In the genomic region with DNA sequence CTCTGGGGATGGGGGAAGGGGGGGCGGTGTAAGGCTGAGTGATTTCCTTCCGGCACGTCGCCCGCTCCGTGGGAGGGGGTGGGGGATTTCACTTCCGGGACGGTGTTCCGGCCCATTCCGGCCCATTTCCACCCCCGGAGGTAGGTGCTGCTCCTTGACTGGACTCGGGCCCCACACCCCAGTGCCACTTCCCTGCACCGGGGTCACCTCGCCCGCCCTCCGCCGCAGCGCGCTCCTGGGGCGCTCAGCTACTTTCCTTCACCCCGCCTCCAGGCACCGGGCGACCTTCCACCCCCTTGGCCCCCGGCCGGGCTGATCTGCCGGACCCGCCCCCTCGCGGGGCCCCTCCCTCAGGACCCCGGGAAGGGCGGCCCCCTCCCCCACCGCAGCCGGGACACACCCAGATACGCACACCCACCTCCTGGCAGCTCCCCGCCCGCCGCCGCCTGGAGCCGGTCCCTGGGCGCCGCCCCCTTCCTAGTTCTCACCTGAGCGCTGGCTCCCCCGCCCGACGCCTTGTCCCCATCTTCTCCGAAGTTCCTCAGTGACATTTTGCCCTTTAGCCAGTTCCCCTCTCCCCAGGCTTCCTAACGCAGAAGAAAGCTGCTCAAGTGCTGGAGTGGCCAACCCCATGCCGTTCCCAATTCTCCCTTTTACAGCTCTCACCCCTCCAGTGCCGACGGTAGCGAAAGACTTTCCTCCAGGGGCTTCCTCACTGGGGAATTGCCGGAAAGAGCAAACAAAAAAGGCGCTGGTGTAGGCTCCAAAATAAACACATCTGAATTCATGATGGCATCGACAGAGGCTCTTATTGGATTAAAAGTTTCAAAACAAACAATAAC, we compare ENCODE assay signal across 8 cellular contexts. TPM values are rescaled to one million over a fixed set of nuclear protein-coding genes. Genes with fewer than 3 reads are reported as not detected.
A peak's percentile ranks its signal among the peaks of the same experiment; 100 is the strongest.
DNase-seq lines count a peak whose midpoint lies in the region; ATAC-seq and TF ChIP-seq lines count a peak whose summit lies in the region.

A gene with protein sequence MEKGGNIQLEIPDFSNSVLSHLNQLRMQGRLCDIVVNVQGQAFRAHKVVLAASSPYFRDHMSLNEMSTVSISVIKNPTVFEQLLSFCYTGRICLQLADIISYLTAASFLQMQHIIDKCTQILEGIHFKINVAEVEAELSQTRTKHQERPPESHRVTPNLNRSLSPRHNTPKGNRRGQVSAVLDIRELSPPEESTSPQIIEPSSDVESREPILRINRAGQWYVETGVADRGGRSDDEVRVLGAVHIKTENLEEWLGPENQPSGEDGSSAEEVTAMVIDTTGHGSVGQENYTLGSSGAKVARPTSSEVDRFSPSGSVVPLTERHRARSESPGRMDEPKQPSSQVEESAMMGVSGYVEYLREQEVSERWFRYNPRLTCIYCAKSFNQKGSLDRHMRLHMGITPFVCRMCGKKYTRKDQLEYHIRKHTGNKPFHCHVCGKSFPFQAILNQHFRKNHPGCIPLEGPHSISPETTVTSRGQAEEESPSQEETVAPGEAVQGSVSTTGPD (plus strand): TSS at position 115 of the 842 bp plus-strand sequence. CDS start 1,846 bp downstream, outside the sequence.

- no peak for TF ChIP-seq CTCF in A673 (conservative IDR thresholded peaks at IDR 0.05; ENCODE audit: low read depth, low read length)
- no peak for TF ChIP-seq CTCF in activated B cell treated with CpG ODN at 0.5 μM for 24 hours (IDR thresholded peaks at IDR 0.05)

- H3K27ac Mint-ChIP-seq in activated B cell treated with CpG ODN at 0.5 μM for 24 hours = peak within 1 kb of the TSS; percentile 97

- H3K27ac ChIP-seq in A673 (ENCODE audit: low read depth, low read length, poor library complexity, severe bottlenecking) (peak within 1 kb of the TSS; percentile 89), caudate nucleus (ENCODE audit: low read depth, low read length) (peak within 1 kb of the TSS; percentile 95)

- H3K4me3 Mint-ChIP-seq in activated B cell treated with CpG ODN at 0.5 μM for 24 hours = peak within 1 kb of the TSS; percentile 97

- no peaks in the 10 kb centered on the region for H3K27me3 ChIP-seq in A673 (replicated peaks; ENCODE audit: insufficient read depth, low read depth, low read length, poor library complexity)

- H3K9me3 ChIP-seq in A673 (ENCODE audit: low read depth, low read length, poor library complexity, severe bottlenecking) = no peaks in the 10 kb centered on the region

- no peaks in the 10 kb centered on the region for H3K9me3 Mint-ChIP-seq in activated B cell treated with CpG ODN at 0.5 μM for 24 hours

- intact Hi-C loops in A673 (cut with micrococcal nuclease; ENCODE audit: unreplicated experiment) (loop anchor here (5.0 kb wide), 1 partner anchor 154 kb away; a partner anchor contains a TSS), activated B cell treated with CpG ODN at 0.5 μM for 24 hours (cut with micrococcal nuclease) (loop anchor here (1.0 to 10.0 kb wide), 11 partner anchors 44 to 1335 kb away; a partner anchor contains a TSS)

- H3K27me3 Mint-ChIP-seq in activated B cell treated with CpG ODN at 0.5 μM for 24 hours = no peaks in the 10 kb centered on the region

- peak within 1 kb of the TSS; percentile 76 for H3K4me3 ChIP-seq in A673 (ENCODE audit: low read depth, low read length, poor library complexity, severe bottlenecking)

- ATAC-seq in HG03175 (IDR thresholded peaks at IDR 0.05; ENCODE audit: unreplicated experiment) (peak; percentile 62), activated B cell treated with CpG ODN at 0.5 μM for 24 hours (ENCODE audit: low read depth) (peak; percentile 63)

- peaks cover 79% of the 10 kb centered on the region for H3K4me1 Mint-ChIP-seq in activated B cell treated with CpG ODN at 0.5 μM for 24 hours

- no TSS peak for BruUV-seq in A673 (replicated peaks; lab: Mats Ljungman, UMichigan)

- in situ Hi-C loops in GM18951 (cut with MboI; ENCODE audit: low sequenced_read_pairs, unreplicated experiment) = no loop called here

- CTCF ChIA-PET in A673 (lab: Charles Lee) = no interaction called here
- CTCF ChIA-PET in activated B cell treated with CpG ODN at 0.5 μM for 24 hours (lab: Charles Lee) = interaction anchor here (1.1 kb wide), 1 partner anchor 439 kb away, joined by 3 read pairs; no protein-coding TSS in a partner anchor

- TF ChIP-seq POLR2A in GM18951 (IDR thresholded peaks at IDR 0.05; ENCODE audit: extremely low read depth, insufficient read depth, insufficient read length) = peak; percentile 40

- POLR2A ChIA-PET in A673 (lab: Charles Lee; ENCODE audit: low non-redundant PET) (interaction anchor here (0.6 to 0.7 kb wide), 3 partner anchors 34 to 391 kb away, joined by 3 to 4 read pairs (median 3); a partner anchor contains a TSS), activated B cell treated with CpG ODN at 0.5 μM for 24 hours (lab: Charles Lee) (interaction anchor here (0.6 to 3.1 kb wide), 50 partner anchors 8 to 1688 kb away, joined by 3 to 49 read pairs (median 4); a partner anchor contains a TSS)

- H3K36me3 ChIP-seq in A673 (ENCODE audit: insufficient read depth, low read length, poor library complexity, severe bottlenecking) = peaks cover 52% of the 10 kb centered on the region

- H3K36me3 Mint-ChIP-seq in activated B cell treated with CpG ODN at 0.5 μM for 24 hours (ENCODE audit: low read depth) = peaks cover 69% of the 10 kb centered on the region

- peaks cover 30% of the 10 kb centered on the region for H3K4me1 ChIP-seq in A673 (ENCODE audit: insufficient read depth, low read length, poor library complexity, severe bottlenecking)

- peak; percentile 87 for DNase-seq in A673 (ENCODE audit: low spot score)
- DNase-seq in NCI-H226 = peak; percentile 21
- DNase-seq in activated B cell treated with CpG ODN at 0.5 μM for 24 hours = peak; percentile 92
- peak in 49 of 61 donors; percentile 37 to 96 (median 73) for DNase-seq in caudate nucleus (lab: John Stamatoyannopoulos, UW)
- peak; percentile 91 for DNase-seq in kidney tubule cell (ENCODE audit: low spot score)
- DNase-seq in stimulated activated CD4-positive, alpha-beta T cell treated with anti-CD3 and anti-CD28 coated beads, Interleukin-1b, Interleukin-23, amount 100 ng/mL, for 24 hours (ENCODE audit: low read depth in 4 of 4, low spot score in 1 of 4) = peak; percentile 83 to 96 (median 88)

RNA-seq across cellular contexts. Expression of the gene that starts here (rescaled TPM):
- total RNA-seq in A673 (2021) (15.8 and 17.2 TPM in 2 replicates), activated B cell treated with CpG ODN at 0.5 μM for 24 hours (21.1 and 24.6 TPM in 2 replicates)

Comparison
In these comparisons a context has a peak if more than half of its experiments do, and no peak if none do; other contexts are left out.
1. Peak in every context shown above with its lines: DNase-seq, ATAC-seq, H3K4me3 ChIP-seq and H3K27ac ChIP-seq.
2. DNase-seq: peak in every context shown above with its lines; median percentile 92 in activated B cell treated with CpG ODN at 0.5 μM for 24 hours; 91 in kidney tubule cell; 88 in stimulated activated CD4-positive, alpha-beta T cell treated with anti-CD3 and anti-CD28 coated beads, Interleukin-1b, Interleukin-23, amount 100 ng/mL, for 24 hours; 87 in A673; 73 in caudate nucleus; 21 in NCI-H226.